Comparison of ENCODE assay signal across 13 cellular contexts in the genomic region with DNA sequence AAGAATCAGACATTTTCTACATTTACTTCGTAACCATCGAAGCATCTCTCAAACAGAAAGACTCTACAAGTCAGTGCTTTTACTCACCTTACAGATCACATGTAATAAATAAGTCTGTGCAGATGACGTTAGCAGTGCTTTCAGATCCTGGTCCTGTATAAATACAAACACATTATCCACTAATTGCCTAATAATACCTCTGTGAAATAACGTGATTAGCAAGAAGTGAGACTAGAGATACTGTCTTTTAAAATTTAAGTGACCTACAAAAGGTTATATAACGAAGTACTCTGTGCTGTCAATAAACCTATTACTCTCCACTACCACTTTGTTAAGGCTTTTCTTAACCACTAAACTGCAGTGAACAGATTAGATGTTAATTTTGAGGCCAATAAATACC.
DNase-seq lines count a peak whose midpoint lies in the region; TF ChIP-seq lines count a peak whose summit lies in the region.
"Had no signal": no experiment of that assay in that cellular context is flagged by ENCODE, and none has a peak within 500 bp of the region (broad histone marks: within the 10 kb centered on the region; RNA-seq: fewer than 3 reads in every experiment).

No MANE protein-coding gene starts in this region.

- H3K4me3 ChIP-seq in left ventricle myocardium inferior (no peak overlapping the region), OCI-LY3 (ENCODE audit: low read length) (no peak overlapping the region), dorsolateral prefrontal cortex (peak overlapping the region in 35 of 59 donors; percentile 0 to 71 (median 52))
- H3K4me3 ChIP-seq: BLaER1 treated with 17β-estradiol and CSF1 and Interleukin-3, amounts not matched to agents 10 nM and 100 nM had no signal

- no peak overlapping the region for H2AFZ ChIP-seq in OCI-LY3 (ENCODE audit: low read depth, low read length)

- TF ChIP-seq CTCF in left ventricle myocardium inferior (IDR thresholded peaks at IDR 0.05; ENCODE audit: borderline replicate concordance) (no peak), OCI-LY3 (IDR thresholded peaks at IDR 0.05; ENCODE audit: low read depth, low read length) (no peak), dorsolateral prefrontal cortex (IDR thresholded peaks at IDR 0.05 in 54 of 56, conservative IDR thresholded peaks at IDR 0.05 in 2 of 56; ENCODE audit: low read depth in 1 of 56, partially characterized antibody in 56 of 56) (no peak)

- intact Hi-C loops in left ventricle myocardium inferior (cut with micrococcal nuclease): no loop called here
- intact Hi-C loops in cardiac septum (cut with DNase I): no loop called here
- intact Hi-C loops in dorsolateral prefrontal cortex (cut with DNase I): no loop called here

- no peaks in the 10 kb centered on the region for H3K9me3 ChIP-seq in left ventricle myocardium inferior (replicated peaks)
- H3K9me3 ChIP-seq in OCI-LY3 (ENCODE audit: insufficient read depth, low read length): no peaks in the 10 kb centered on the region
- H3K9me3 ChIP-seq: BLaER1 treated with 17β-estradiol and CSF1 and Interleukin-3, amounts not matched to agents 10 nM and 100 nM had no signal

- no peaks in the 10 kb centered on the region for H3K79me2 ChIP-seq in OCI-LY3 (ENCODE audit: low read length)

- H3K27ac ChIP-seq in left ventricle myocardium inferior (replicated peaks) (peak overlapping the region; percentile 76), OCI-LY3 (ENCODE audit: low read length) (no peak overlapping the region), dorsolateral prefrontal cortex (peak overlapping the region in 23 of 59 donors; percentile 2 to 91 (median 39))
- H3K27ac ChIP-seq: BLaER1 treated with 17β-estradiol and CSF1 and Interleukin-3, amounts not matched to agents 10 nM and 100 nM; HL-60 had no signal

- DNase-seq in left ventricle myocardium inferior: no peak
- DNase-seq in cardiac septum (ENCODE audit: low spot score): no peak
- no peak for DNase-seq in dorsolateral prefrontal cortex
- DNase-seq in occipital lobe (lab: John Stamatoyannopoulos, UW): no peak
- no peak for DNase-seq in NCI-H2171 (lab: John Stamatoyannopoulos, UW)
- no peak for DNase-seq in GOT3 (lab: John Stamatoyannopoulos, UW)
- DNase-seq: 8988T; AML-193; CD4-positive, CD25-positive, alpha-beta regulatory T cell; DMS 273 treated with DMSO at 0.1 percent for 48 hours had no signal

- H3K9ac ChIP-seq in OCI-LY3 (ENCODE audit: low read length): no peak overlapping the region
- H3K9ac ChIP-seq: BLaER1 treated with 17β-estradiol and CSF1 and Interleukin-3, amounts not matched to agents 10 nM and 100 nM had no signal

- H3K36me3 ChIP-seq in left ventricle myocardium inferior (peaks cover 6% of the 10 kb centered on the region), OCI-LY3 (replicated peaks; ENCODE audit: low read depth, low read length) (no peaks in the 10 kb centered on the region)
- H3K36me3 ChIP-seq: BLaER1 treated with 17β-estradiol and CSF1 and Interleukin-3, amounts not matched to agents 10 nM and 100 nM had no signal

- peaks cover 59% of the 10 kb centered on the region for H3K4me1 ChIP-seq in left ventricle myocardium inferior
- peaks cover 23% of the 10 kb centered on the region for H3K4me1 ChIP-seq in OCI-LY3 (ENCODE audit: low read length)

- peak overlapping the region; percentile 20; the same call in 1 of the 2 replicates for H3K4me2 ChIP-seq in OCI-LY3 (ENCODE audit: low read length)
- H3K4me2 ChIP-seq: BLaER1 treated with 17β-estradiol and CSF1 and Interleukin-3, amounts not matched to agents 10 nM and 100 nM had no signal

- H4K20me1 ChIP-seq in OCI-LY3 (ENCODE audit: insufficient read depth, low read length): no peaks in the 10 kb centered on the region
- H4K20me1 ChIP-seq: BLaER1 treated with 17β-estradiol and CSF1 and Interleukin-3, amounts not matched to agents 10 nM and 100 nM had no signal

- H3K27me3 ChIP-seq in left ventricle myocardium inferior (ENCODE audit: low read depth): no peaks in the 10 kb centered on the region
- peaks cover 9% of the 10 kb centered on the region; the same call in 1 of the 2 replicates for H3K27me3 ChIP-seq in OCI-LY3 (ENCODE audit: low read depth, low read length)
- peaks cover 0 to 6% (median 0%) of the 10 kb centered on the region in 45 donors for H3K27me3 ChIP-seq in dorsolateral prefrontal cortex
- H3K27me3 ChIP-seq: BLaER1 treated with 17β-estradiol and CSF1 and Interleukin-3, amounts not matched to agents 10 nM and 100 nM had no signal

Comparison
In these comparisons a context has a peak if more than half of its experiments do, and no peak if none do; other contexts are left out.
1. H3K4me3 ChIP-seq: peak in dorsolateral prefrontal cortex (35 of 59); none in left ventricle myocardium inferior (single experiment) and OCI-LY3 (single experiment).